ENCODE assay signal across 17 cellular contexts in the genomic region with DNA sequence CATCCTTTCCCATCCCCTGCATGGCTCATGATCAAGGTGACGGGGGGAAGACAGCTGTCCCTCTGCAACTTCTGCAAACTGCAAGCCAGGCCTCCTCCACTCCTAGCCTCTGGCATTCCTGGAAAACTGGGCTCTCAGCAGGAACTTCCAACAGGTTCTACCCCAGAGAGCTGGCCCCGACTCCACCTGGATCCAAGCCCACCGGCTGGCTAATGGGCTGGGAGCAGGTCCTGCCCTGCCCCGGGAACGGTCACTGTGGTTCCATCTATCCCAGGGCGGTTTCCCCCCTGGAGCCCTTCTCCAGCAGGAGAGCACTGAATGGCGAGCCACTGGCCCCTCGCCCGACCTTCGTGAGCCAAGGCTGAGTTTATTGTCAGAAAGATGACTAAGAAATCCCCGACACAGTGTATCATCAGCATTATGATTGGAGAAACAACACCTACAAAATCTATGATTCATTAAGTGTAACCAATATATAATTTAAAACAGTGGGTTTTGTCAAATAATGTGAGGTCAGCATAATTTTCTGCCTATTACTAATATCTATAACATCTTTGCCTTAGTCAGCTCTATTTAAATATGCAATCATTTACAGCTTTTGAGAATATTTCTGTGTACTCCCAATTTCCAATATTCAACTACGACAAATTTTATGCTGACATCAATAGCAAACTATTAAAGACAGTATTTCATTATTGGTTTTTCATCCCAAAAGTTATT.
"Had no signal": no experiment of that assay in that cellular context is flagged by ENCODE, and none has a peak within 500 bp of the region (broad histone marks: within the 10 kb centered on the region; RNA-seq: fewer than 3 reads in every experiment).

No MANE protein-coding gene starts in this region.

- H3K27ac ChIP-seq: breast epithelium, prostate gland, tibial artery, vagina had no signal

- H3K4me3 Mint-ChIP-seq: activated naive CD8-positive, alpha-beta T cell treated with anti-CD3 and anti-CD28 coated beads, Interleukin-2, amount 50 U/mL, for 24 hours; memory B cell; natural killer cell; stimulated activated effector memory CD8-positive, alpha-beta T cell treated with anti-CD3 and anti-CD28 coated beads, Interleukin-12 subunit alpha, Interleukin-12 subunit beta, amount 100 ng/mL, for 72 hours had no signal

- H3K9me3 Mint-ChIP-seq: activated naive CD8-positive, alpha-beta T cell treated with anti-CD3 and anti-CD28 coated beads, Interleukin-2, amount 50 U/mL, for 24 hours; natural killer cell; stimulated activated effector memory CD8-positive, alpha-beta T cell treated with anti-CD3 and anti-CD28 coated beads, Interleukin-12 subunit alpha, Interleukin-12 subunit beta, amount 100 ng/mL, for 72 hours had no signal

- H3K27ac Mint-ChIP-seq: activated naive CD8-positive, alpha-beta T cell treated with anti-CD3 and anti-CD28 coated beads, Interleukin-2, amount 50 U/mL, for 24 hours; memory B cell; natural killer cell; stimulated activated effector memory CD8-positive, alpha-beta T cell treated with anti-CD3 and anti-CD28 coated beads, Interleukin-12 subunit alpha, Interleukin-12 subunit beta, amount 100 ng/mL, for 72 hours had no signal

- H3K36me3 ChIP-seq: breast epithelium, prostate gland, tibial artery, vagina had no signal

- H3K27me3 ChIP-seq: vagina had no signal

- H3K9me3 ChIP-seq: breast epithelium, prostate gland, tibial artery, vagina had no signal

- H3K4me1 Mint-ChIP-seq: activated naive CD8-positive, alpha-beta T cell treated with anti-CD3 and anti-CD28 coated beads, Interleukin-2, amount 50 U/mL, for 24 hours; memory B cell; natural killer cell; stimulated activated effector memory CD8-positive, alpha-beta T cell treated with anti-CD3 and anti-CD28 coated beads, Interleukin-12 subunit alpha, Interleukin-12 subunit beta, amount 100 ng/mL, for 72 hours had no signal

- DNase-seq: activated CD4-positive, alpha-beta T cell treated with anti-CD3 and anti-CD28 coated beads, Interleukin-2, amount 50 U/mL, for 1 hour; activated CD8-positive, alpha-beta memory T cell treated with anti-CD3 and anti-CD28 coated beads for 24 hours; activated naive CD4-positive, alpha-beta T cell treated with Interleukin-2 at 50 U/mL for 16 hours; activated naive CD8-positive, alpha-beta T cell treated with anti-CD3 and anti-CD28 coated beads, Interleukin-2, amount 50 U/mL, for 24 hours; dermis blood vessel endothelial cell; islet precursor cell; natural killer cell; right cardiac atrium; T-helper 1 cell; T1000 had no signal

- H3K4me1 ChIP-seq: breast epithelium, tibial artery, vagina had no signal

- H3K36me3 Mint-ChIP-seq: memory B cell; natural killer cell; stimulated activated effector memory CD8-positive, alpha-beta T cell treated with anti-CD3 and anti-CD28 coated beads, Interleukin-12 subunit alpha, Interleukin-12 subunit beta, amount 100 ng/mL, for 72 hours had no signal

- H3K4me3 ChIP-seq: breast epithelium, prostate gland, tibial artery, vagina had no signal

- ATAC-seq: activated naive CD8-positive, alpha-beta T cell treated with anti-CD3 and anti-CD28 coated beads, Interleukin-2, amount 50 U/mL, for 24 hours; left lobe of liver; natural killer cell; right cardiac atrium; stimulated activated effector memory CD8-positive, alpha-beta T cell treated with anti-CD3 and anti-CD28 coated beads, Interleukin-12 subunit alpha, Interleukin-12 subunit beta, amount 100 ng/mL, for 72 hours had no signal
